Comparison of ENCODE assay signal across 8 cellular contexts in genomic region chr4:10106421-10107039, GRCh38. TPM values are rescaled to one million over a fixed set of nuclear protein-coding genes. Genes with fewer than 3 reads are reported as not detected.
A peak's percentile ranks its signal among the peaks of the same experiment; 100 is the strongest.
DNase-seq lines count a peak whose midpoint lies in the region; ATAC-seq and TF ChIP-seq lines count a peak whose summit lies in the region.

No MANE protein-coding gene starts in this region.

- no peak for TF ChIP-seq CTCF in AG09309 (IDR thresholded peaks at IDR 0.05; ENCODE audit: control insufficient read depth, insufficient read depth, low read depth, low read length, missing control alignments)

- DNase-seq in AG09309 (ENCODE audit: low read depth) (peak; percentile 86), HT1080 (ENCODE audit: low read depth) (peak; percentile 100), midbrain (lab: John Stamatoyannopoulos, UW) (peak; percentile 36), NCI-H2107 treated with DMSO at 0.1 percent for 48 hours (lab: John Stamatoyannopoulos, UW; ENCODE audit: unreplicated experiment) (no peak)
- peak; percentile 75 to 79 for DNase-seq in activated CD4-positive, alpha-beta T cell treated with anti-CD3 and anti-CD28 coated beads, Interleukin-2, amount 50 U/mL, for 4 hours
- DNase-seq in stimulated activated CD8-positive, alpha-beta memory T cell treated with anti-CD3 and anti-CD28 coated beads, Interleukin-4, amount 100 ng/mL, for 48 hours = peak; percentile 82

- peak overlapping the region; percentile 21 for H3K4me3 ChIP-seq in AG09309 (ENCODE audit: control insufficient read depth, low read depth, low read length)

- H3K36me3 Mint-ChIP-seq in dendritic cell treated with granulocyte-macrophage colony-stimulating factor and Interleukin-4, amounts not matched to agents 40 ng/mL and 50 ng/mL, for 4 days (ENCODE audit: low read depth) = peaks cover 100% of the 10 kb centered on the region

- peak overlapping the region; percentile 8 for H3K4me3 Mint-ChIP-seq in dendritic cell treated with granulocyte-macrophage colony-stimulating factor and Interleukin-4, amounts not matched to agents 40 ng/mL and 50 ng/mL, for 4 days

- no peaks in the 10 kb centered on the region for H3K27me3 Mint-ChIP-seq in dendritic cell treated with granulocyte-macrophage colony-stimulating factor and Interleukin-4, amounts not matched to agents 40 ng/mL and 50 ng/mL, for 4 days

- peak overlapping the region; percentile 71 for H3K27ac Mint-ChIP-seq in dendritic cell treated with granulocyte-macrophage colony-stimulating factor and Interleukin-4, amounts not matched to agents 40 ng/mL and 50 ng/mL, for 4 days

- intact Hi-C loops in dendritic cell treated with granulocyte-macrophage colony-stimulating factor and Interleukin-4, amounts not matched to agents 40 ng/mL and 50 ng/mL, for 4 days (cut with micrococcal nuclease) = no loop called here

- peaks cover 100% of the 10 kb centered on the region for H3K4me1 Mint-ChIP-seq in dendritic cell treated with granulocyte-macrophage colony-stimulating factor and Interleukin-4, amounts not matched to agents 40 ng/mL and 50 ng/mL, for 4 days (ENCODE audit: low read depth)

- H3K9me3 Mint-ChIP-seq in dendritic cell treated with granulocyte-macrophage colony-stimulating factor and Interleukin-4, amounts not matched to agents 40 ng/mL and 50 ng/mL, for 4 days = no peaks in the 10 kb centered on the region

- ATAC-seq in GM19467 (IDR thresholded peaks at IDR 0.05; ENCODE audit: unreplicated experiment) = no peak

RNA-seq across cellular contexts. Expression of gene WDR1, which starts 10.1 kb away (rescaled TPM):
- total RNA-seq in HT1080 (2014; rRNA removed; shearing (Covaris generic)) = 369 and 395 TPM in 2 replicates
- polyA plus RNA-seq in HT1080 (2015; cell fraction: cytosol; rRNA removed) = 381 and 391 TPM in 2 replicates
- polyA plus RNA-seq in HT1080 (2015; cell fraction: nucleus; rRNA removed) = 417 and 423 TPM in 2 replicates
